23 cellular contexts compared by ENCODE assay signal in the genomic region with DNA sequence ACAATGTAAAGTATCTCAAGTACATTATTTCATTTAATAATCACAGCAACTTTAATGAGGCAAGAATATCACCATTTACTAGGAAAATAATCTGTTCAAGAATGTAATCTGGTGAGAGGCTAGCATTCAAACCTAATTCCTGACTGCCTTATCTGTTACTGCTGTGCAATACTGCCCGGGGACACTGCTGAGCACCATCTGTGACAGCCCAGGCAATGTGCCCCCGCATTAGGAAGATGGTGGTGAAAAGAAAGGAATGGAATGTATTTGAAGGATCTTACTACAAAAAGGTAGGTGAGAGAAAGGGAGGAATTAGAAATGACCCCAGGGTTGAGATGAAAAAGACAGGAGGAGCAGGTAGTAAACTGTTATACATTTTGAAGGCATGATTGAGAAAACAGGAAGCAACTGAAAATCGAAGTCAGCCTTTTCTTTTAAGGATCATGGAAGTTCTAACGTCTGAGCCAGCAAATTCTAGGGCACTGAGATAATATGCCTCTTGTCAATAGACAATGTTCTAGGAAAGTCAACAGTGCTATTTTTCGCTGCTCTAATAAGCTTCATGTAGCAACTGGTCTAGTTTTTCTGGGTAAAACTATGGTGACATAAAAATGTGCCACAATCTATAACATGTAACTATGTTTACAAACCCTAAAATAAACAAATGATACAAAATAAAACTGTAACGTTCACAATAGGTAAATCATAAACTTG.
DNase-seq lines count a peak whose midpoint lies in the region; ATAC-seq and TF ChIP-seq lines count a peak whose summit lies in the region.
"Had no signal": no experiment of that assay in that cellular context is flagged by ENCODE, and none has a peak within 500 bp of the region (broad histone marks: within the 10 kb centered on the region; RNA-seq: fewer than 3 reads in every experiment).

No MANE protein-coding gene starts in this region.

- H3K4me3 Mint-ChIP-seq in activated T-cell treated with anti-CD3 and anti-CD28 coated beads, Interleukin-2, amount 50 U/mL, for 72 hours = no peak overlapping the region
- H3K4me3 Mint-ChIP-seq: activated CD8-positive, alpha-beta T cell treated with anti-CD3 and anti-CD28 coated beads for 36 hours; IgD-negative memory B cell had no signal

- no peaks in the 10 kb centered on the region for H3K36me3 ChIP-seq in mucosa of descending colon (ENCODE audit: low read depth)
- H3K36me3 ChIP-seq: esophagus muscularis mucosa, gastrocnemius medialis, MG63, neutrophil, uterus had no signal

- no peak for TF ChIP-seq CTCF in LNCaP clone FGC (IDR thresholded peaks at IDR 0.05; ENCODE audit: control insufficient read depth, extremely low read depth, insufficient read depth)
- TF ChIP-seq CTCF in mucosa of descending colon (IDR thresholded peaks at IDR 0.05) = no peak

- DNase-seq in DMS153 (lab: John Stamatoyannopoulos, UW) (peak; percentile 46), DMS153 treated with DMSO at 0.1 percent for 48 hours (lab: John Stamatoyannopoulos, UW; ENCODE audit: unreplicated experiment) (no peak), LNCaP clone FGC (ENCODE audit: low read depth) (peak; percentile 95), cerebellar nuclear complex (lab: John Stamatoyannopoulos, UW) (peak; percentile 53 to 56), mucosa of descending colon (no peak)
- no peak for DNase-seq in activated T-cell treated with anti-CD3 and anti-CD28 coated beads, Interleukin-2, amount 50 U/mL, for 72 hours
- no peak for DNase-seq in activated naive CD4-positive, alpha-beta T cell treated with anti-CD3 and anti-CD28 coated beads, Interleukin-2, amount 50 U/mL, for 72 hours (ENCODE audit: low spot score in 2 of 2)
- DNase-seq: 8988T; activated CD8-positive, alpha-beta T cell treated with anti-CD3 and anti-CD28 coated beads for 36 hours; activated naive CD4-positive, alpha-beta T cell; central memory CD4-positive, alpha-beta T cell; gastrocnemius medialis; MG63; NCI-H1436; NCI-H526 treated with DMSO at 0.1 percent for 48 hours; PC-9; stimulated activated CD4-positive, alpha-beta T cell treated with anti-CD3 and anti-CD28 coated beads, Interleukin-12 subunit alpha, Interleukin-12 subunit beta, amount 100 ng/mL, for 4 hours; stimulated activated CD8-positive, alpha-beta memory T cell treated with anti-CD3 and anti-CD28 coated beads, Interleukin-4, amount 100 ng/mL, for 48 hours; uterus had no signal

- H3K27me3 Mint-ChIP-seq in activated T-cell treated with anti-CD3 and anti-CD28 coated beads, Interleukin-2, amount 50 U/mL, for 72 hours (ENCODE audit: low read depth) = no peaks in the 10 kb centered on the region
- H3K27me3 Mint-ChIP-seq: activated CD8-positive, alpha-beta T cell treated with anti-CD3 and anti-CD28 coated beads for 36 hours had no signal

- no peak overlapping the region for H3K27ac Mint-ChIP-seq in activated T-cell treated with anti-CD3 and anti-CD28 coated beads, Interleukin-2, amount 50 U/mL, for 72 hours
- H3K27ac Mint-ChIP-seq in activated naive CD4-positive, alpha-beta T cell treated with anti-CD3 and anti-CD28 coated beads, Interleukin-2, amount 50 U/mL, for 72 hours = no peak overlapping the region
- H3K27ac Mint-ChIP-seq: activated CD8-positive, alpha-beta T cell treated with anti-CD3 and anti-CD28 coated beads for 36 hours; IgD-negative memory B cell had no signal

- H3K4me1 ChIP-seq in mucosa of descending colon (ENCODE audit: low read depth) = no peaks in the 10 kb centered on the region
- H3K4me1 ChIP-seq: esophagus muscularis mucosa, gastrocnemius medialis, uterus had no signal

- intact Hi-C loops in mucosa of descending colon (cut with DNase I, micrococcal nuclease) = no loop called here

- no peaks in the 10 kb centered on the region for H3K9me3 ChIP-seq in mucosa of descending colon
- H3K9me3 ChIP-seq: esophagus muscularis mucosa, gastrocnemius medialis, MG63, neutrophil, uterus had no signal

- no peaks in the 10 kb centered on the region for H3K36me3 Mint-ChIP-seq in activated T-cell treated with anti-CD3 and anti-CD28 coated beads, Interleukin-2, amount 50 U/mL, for 72 hours (ENCODE audit: insufficient read depth in 2 of 2)
- no peaks in the 10 kb centered on the region for H3K36me3 Mint-ChIP-seq in activated naive CD4-positive, alpha-beta T cell treated with anti-CD3 and anti-CD28 coated beads, Interleukin-2, amount 50 U/mL, for 72 hours
- H3K36me3 Mint-ChIP-seq: IgD-negative memory B cell had no signal

- peaks cover 0 to 1% of the 10 kb centered on the region in 2 donors for H3K9me3 Mint-ChIP-seq in activated T-cell treated with anti-CD3 and anti-CD28 coated beads, Interleukin-2, amount 50 U/mL, for 72 hours
- no peaks in the 10 kb centered on the region for H3K9me3 Mint-ChIP-seq in activated naive CD4-positive, alpha-beta T cell treated with anti-CD3 and anti-CD28 coated beads, Interleukin-2, amount 50 U/mL, for 72 hours
- H3K9me3 Mint-ChIP-seq: activated CD8-positive, alpha-beta T cell treated with anti-CD3 and anti-CD28 coated beads for 36 hours had no signal

- H3K4me3 ChIP-seq in LNCaP clone FGC (ENCODE audit: low read depth, low read length) (no peak overlapping the region), mucosa of descending colon (no peak overlapping the region)
- H3K4me3 ChIP-seq: esophagus muscularis mucosa, gastrocnemius medialis, MG63, PC-9, uterus had no signal

- ATAC-seq in mucosa of descending colon (peak; percentile 58), HG02852 (IDR thresholded peaks at IDR 0.05; ENCODE audit: unreplicated experiment) (no peak)
- no peak for ATAC-seq in activated T-cell treated with anti-CD3 and anti-CD28 coated beads, Interleukin-2, amount 50 U/mL, for 72 hours (replicated peaks in 1 of 2)
- no peak for ATAC-seq in activated naive CD4-positive, alpha-beta T cell treated with anti-CD3 and anti-CD28 coated beads, Interleukin-2, amount 50 U/mL, for 72 hours
- ATAC-seq: activated CD8-positive, alpha-beta T cell treated with anti-CD3 and anti-CD28 coated beads for 36 hours; gastrocnemius medialis had no signal

- no peaks in the 10 kb centered on the region for H3K4me1 Mint-ChIP-seq in activated T-cell treated with anti-CD3 and anti-CD28 coated beads, Interleukin-2, amount 50 U/mL, for 72 hours (ENCODE audit: low read depth)

Comparison
In these comparisons a context has a peak if more than half of its experiments do, and no peak if none do; other contexts are left out.
1. DNase-seq: peak in DMS153 (single experiment), LNCaP clone FGC (single experiment) and cerebellar nuclear complex (2 of 2); none in DMS153 treated with DMSO at 0.1 percent for 48 hours (single experiment), mucosa of descending colon (0 of 3), activated T-cell treated with anti-CD3 and anti-CD28 coated beads, Interleukin-2, amount 50 U/mL, for 72 hours (0 of 2) and activated naive CD4-positive, alpha-beta T cell treated with anti-CD3 and anti-CD28 coated beads, Interleukin-2, amount 50 U/mL, for 72 hours (0 of 2).